In the genomic region with DNA sequence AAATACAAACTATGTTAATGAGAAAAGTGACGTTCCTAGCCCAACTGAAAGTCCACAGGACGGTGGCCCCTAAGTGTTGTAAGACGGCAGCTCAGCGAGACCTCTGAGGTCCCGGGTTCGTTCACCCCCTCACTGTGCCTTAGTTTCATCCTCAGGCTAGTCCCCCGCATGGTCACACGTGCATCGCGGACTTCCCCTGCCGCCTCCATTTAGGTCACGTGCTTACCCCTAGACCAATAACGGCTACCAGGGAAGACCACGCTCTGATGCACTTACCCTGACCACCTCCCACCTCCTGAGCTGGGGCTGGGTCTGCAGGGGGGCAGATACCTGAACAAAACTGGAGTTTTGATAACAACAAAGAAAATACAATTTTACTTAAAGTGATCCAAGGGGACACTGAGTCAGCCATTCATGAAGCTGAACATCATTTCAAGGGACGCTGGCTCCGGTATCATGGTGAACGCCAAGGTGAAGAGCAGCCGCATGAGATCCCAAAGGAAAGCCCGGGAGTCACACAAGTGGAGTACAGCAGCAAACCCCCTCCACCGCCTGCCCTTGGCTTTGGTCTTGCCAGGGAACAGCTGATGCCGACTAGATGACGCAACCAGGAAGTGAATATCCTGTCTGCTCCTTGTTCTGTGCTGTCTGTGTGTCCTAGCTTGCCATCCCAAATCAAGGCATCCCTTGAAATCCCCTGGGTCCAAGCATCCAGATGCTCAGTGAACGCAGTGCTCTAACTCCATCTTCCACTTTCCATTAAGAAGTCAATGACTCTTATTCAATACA, we compare ENCODE assay signal across 21 cellular contexts.
DNase-seq lines count a peak whose midpoint lies in the region; ATAC-seq, FAIRE-seq and TF ChIP-seq lines count a peak whose summit lies in the region.
"Had no signal": no experiment of that assay in that cellular context is flagged by ENCODE, and none has a peak within 500 bp of the region (broad histone marks: within the 10 kb centered on the region; RNA-seq: fewer than 3 reads in every experiment).

No MANE protein-coding gene starts in this region.

- TF ChIP-seq EP300 in Ishikawa (IDR thresholded peaks at IDR 0.05; ENCODE audit: borderline replicate concordance) (no peak), H1 (IDR thresholded peaks at IDR 0.05; ENCODE audit: borderline replicate concordance in 1 of 2, low read depth in 2 of 2, low read length in 2 of 2) (no peak)

- H2BK120ac ChIP-seq in H1 (replicated peaks; ENCODE audit: low read depth, low read length) (no peak overlapping the region), trophoblast cell (ENCODE audit: insufficient read depth, low read length, poor library complexity) (no peak overlapping the region)

- ATAC-seq in HG03025 (IDR thresholded peaks at IDR 0.05; ENCODE audit: low FRiP score, unreplicated experiment), result no peak

- H3K23me2 ChIP-seq in H1 (ENCODE audit: low read depth, low read length), result no peaks in the 10 kb centered on the region

- CTCF ChIA-PET in H1 (lab: Charles Lee; ENCODE audit: partially characterized antibody), result no interaction called here

- H3K14ac ChIP-seq in H1 (ENCODE audit: insufficient read length), result no peak overlapping the region
- no peak overlapping the region for H3K14ac ChIP-seq in trophoblast cell (ENCODE audit: low read length)

- H2AK5ac ChIP-seq in H1 (ENCODE audit: low read depth, low read length) (no peak overlapping the region), trophoblast cell (ENCODE audit: low read length) (no peak overlapping the region)

- POLR2A ChIA-PET in H1 (lab: Charles Lee; ENCODE audit: partially characterized antibody), result no interaction called here

- H3K9me3 ChIP-seq in H1 (ENCODE audit: insufficient read depth in 2 of 2, low read depth in 1 of 2, low read length in 1 of 2) (no peaks in the 10 kb centered on the region), trophoblast cell (ENCODE audit: insufficient read depth, low read depth, low read length) (peaks cover 4% of the 10 kb centered on the region)
- H3K9me3 ChIP-seq: HAP-1, Peyer's patch, SJSA1 had no signal

- H3K36me3 ChIP-seq in H1 (ENCODE audit: control insufficient read depth in 2 of 4, insufficient read depth in 4 of 4, low read length in 3 of 4), result no peaks in the 10 kb centered on the region
- no peaks in the 10 kb centered on the region for H3K36me3 ChIP-seq in trophoblast cell (ENCODE audit: control insufficient read depth in 1 of 2, insufficient read depth in 2 of 2, low read length in 2 of 2)
- H3K36me3 ChIP-seq: HAP-1, Peyer's patch, SJSA1 had no signal

- no peaks in the 10 kb centered on the region for H3K79me2 ChIP-seq in H1 (ENCODE audit: control insufficient read depth in 1 of 2, insufficient read depth in 2 of 2, low read length in 2 of 2)
- no peaks in the 10 kb centered on the region for H3K79me2 ChIP-seq in trophoblast cell (ENCODE audit: control insufficient read depth, insufficient read depth, low read length, poor library complexity)

- no peaks in the 10 kb centered on the region for H3K79me1 ChIP-seq in H1 (ENCODE audit: low read depth, low read length)
- H3K79me1 ChIP-seq in trophoblast cell (ENCODE audit: low read length), result no peaks in the 10 kb centered on the region

- H4K12ac ChIP-seq in trophoblast cell (ENCODE audit: low read depth, low read length), result no peak overlapping the region

- H3K56ac ChIP-seq in H1 (replicated peaks; ENCODE audit: insufficient read length, low read depth, low read length), result no peak overlapping the region

- FAIRE-seq in H1 (lab: Jason Lieb, UNC), result no peak
- FAIRE-seq: G401.6 had no signal

- H4K91ac ChIP-seq in H1 (replicated peaks; ENCODE audit: insufficient read length, low read length) (no peak overlapping the region), trophoblast cell (ENCODE audit: low read depth, low read length) (no peak overlapping the region)

- no peak for TF ChIP-seq CTCF in H1 (IDR thresholded peaks at IDR 0.05; ENCODE audit: control extremely low read depth in 1 of 3, insufficient read depth in 1 of 3, low read depth in 1 of 3, low read length in 3 of 3)

- H4K8ac ChIP-seq in H1 (ENCODE audit: extremely low read depth, insufficient read depth, low read length) (no peak overlapping the region), trophoblast cell (ENCODE audit: low read depth, low read length) (no peak overlapping the region)

- H3K4me2 ChIP-seq in H1 (ENCODE audit: insufficient read depth in 1 of 2, low read depth in 2 of 2, low read length in 2 of 2) (no peak overlapping the region), trophoblast cell (ENCODE audit: low read length) (no peak overlapping the region)
- H3K4me2 ChIP-seq: KMS-11 had no signal

- H2BK12ac ChIP-seq in H1 (ENCODE audit: low read depth, low read length) (no peak overlapping the region; the same call in 1 of the 2 replicates), trophoblast cell (ENCODE audit: low read length) (no peak overlapping the region)

- H2BK20ac ChIP-seq in H1 (ENCODE audit: low read length), result no peak overlapping the region

- H2BK5ac ChIP-seq in H1 (ENCODE audit: low read depth, low read length), result no peak overlapping the region
- H2BK5ac ChIP-seq in trophoblast cell (ENCODE audit: low read depth, low read length, poor library complexity), result no peak overlapping the region

- H3K4ac ChIP-seq in H1 (replicated peaks; ENCODE audit: insufficient read length, low read depth, low read length) (no peak overlapping the region), trophoblast cell (ENCODE audit: low read depth, low read length) (no peak overlapping the region)

- TF ChIP-seq RAD21 in Ishikawa (IDR thresholded peaks at IDR 0.05; ENCODE audit: low read depth), result no peak
- TF ChIP-seq RAD21 in H1 (IDR thresholded peaks at IDR 0.05 in 1 of 2, conservative IDR thresholded peaks at IDR 0.05 in 1 of 2; ENCODE audit: low read depth in 2 of 2, low read length in 2 of 2), result no peak

- peaks cover 0 to 4% (median 2%) of the 10 kb centered on the region in 4 experiments; a peak in 1 of 7 replicates for H3K4me1 ChIP-seq in H1 (replicated peaks in 1 of 4; ENCODE audit: control insufficient read depth in 3 of 4, insufficient read depth in 4 of 4, low read length in 3 of 4)
- H3K4me1 ChIP-seq in trophoblast cell (ENCODE audit: control insufficient read depth in 1 of 2, insufficient read depth in 2 of 2, low read length in 2 of 2), result no peaks in the 10 kb centered on the region
- H3K4me1 ChIP-seq: HAP-1, Peyer's patch, SJSA1 had no signal

- 90% methylated on average over 23 of the region's 23 CpGs; no CpG with 5 or more reads in 1 of the 2 experiments for WGBS in H1 (ENCODE audit: extremely low coverage in 1 of 2, insufficient coverage in 1 of 2, insufficient read length in 1 of 2, insufficient replicate concordance in 2 of 2, low coverage in 1 of 2, low lambda C conversion rate in 2 of 2, missing lambda C conversion rate in 1 of 2), 2 experiments
- no CpG with 5 or more reads among the region's 23 CpGs for WGBS in trophoblast cell (ENCODE audit: extremely low coverage, insufficient coverage, insufficient read length)

- H3K18ac ChIP-seq in H1 (ENCODE audit: extremely low read depth, low read length) (peak overlapping the region; percentile 16; the same call in 1 of the 2 replicates), trophoblast cell (ENCODE audit: low read length) (no peak overlapping the region)

- H3K27ac ChIP-seq in H1 (ENCODE audit: low read depth, low read length), result no peak overlapping the region
- H3K27ac ChIP-seq in trophoblast cell (ENCODE audit: low read depth, low read length), result no peak overlapping the region
- H3K27ac ChIP-seq: C4-2B, KMS-11, Peyer's patch, SJSA1 had no signal

- peak; percentile 27 for DNase-seq in AG20443 (ENCODE audit: low spot score)
- DNase-seq in H1 (ENCODE audit: low read depth in 1 of 2, low spot score in 2 of 2), result no peak
- DNase-seq in lung microvascular endothelial cell (ENCODE audit: low read depth in 2 of 2), result peak; percentile 6 to 73
- no peak for DNase-seq in trophoblast cell
- no peak for DNase-seq in NCI-H2196 (lab: John Stamatoyannopoulos, UW; ENCODE audit: unreplicated experiment)
- DNase-seq: AML-193; COR-L47; NCI-H1092; NCI-H146; NCI-H2029 treated with DMSO at 0.1 percent for 48 hours; NCI-H510A; NCI-H748 treated with DMSO at 0.1 percent for 48 hours; NK-92 treated with Interleukin-12 subunit alpha and Interleukin-12 subunit beta, amount 100 ng/mL, for 24 hours; Peyer's patch had no signal

- no peak overlapping the region for H4K5ac ChIP-seq in H1 (ENCODE audit: insufficient read length, low read depth, low read length)

- H3K27me3 ChIP-seq in H1 (replicated peaks in 1 of 4; ENCODE audit: control insufficient read depth in 3 of 4, extremely low read depth in 1 of 4, insufficient read depth in 3 of 4, low read length in 3 of 4), result no peaks in the 10 kb centered on the region
- no peaks in the 10 kb centered on the region for H3K27me3 ChIP-seq in trophoblast cell (ENCODE audit: insufficient read depth, low read length)
- H3K27me3 ChIP-seq: Peyer's patch, SJSA1 had no signal

- H2AFZ ChIP-seq in H1 (ENCODE audit: low read length) (no peak overlapping the region), trophoblast cell (ENCODE audit: insufficient read depth, low read length, poor library complexity) (no peak overlapping the region)

- no peak overlapping the region; a peak in 1 of 7 replicates for H3K9ac ChIP-seq in H1 (replicated peaks in 1 of 4; ENCODE audit: extremely low read depth in 1 of 4, low read depth in 3 of 4, low read length in 3 of 4)
- no peak overlapping the region for H3K9ac ChIP-seq in trophoblast cell (ENCODE audit: low read length)
- H3K9ac ChIP-seq: KMS-11 had no signal

- no peak overlapping the region; the same call in 1 of the 2 replicates for H2BK15ac ChIP-seq in H1 (ENCODE audit: low read length)

- no peak overlapping the region for H3K23ac ChIP-seq in H1 (ENCODE audit: insufficient read length)
- H3K23ac ChIP-seq in trophoblast cell (ENCODE audit: low read length), result no peak overlapping the region

- no peak overlapping the region for H3K4me3 ChIP-seq in H1 (ENCODE audit: extremely low read depth in 1 of 4, insufficient read depth in 2 of 4, low read depth in 3 of 4, low read length in 4 of 4)
- H3K4me3 ChIP-seq in trophoblast cell (ENCODE audit: low read depth, low read length), result no peak overlapping the region
- H3K4me3 ChIP-seq: HAP-1, Peyer's patch, SJSA1 had no signal

- H4K20me1 ChIP-seq in H1 (replicated peaks in 1 of 2; ENCODE audit: control insufficient read depth in 1 of 2, insufficient read depth in 2 of 2, low read length in 2 of 2), result no peaks in the 10 kb centered on the region

- no peak for TF ChIP-seq POLR2A in H1 (IDR thresholded peaks at IDR 0.05; ENCODE audit: control extremely low read depth in 1 of 2, low read depth in 2 of 2, low read length in 2 of 2)

TF ChIP-seq in H1, 55 proteins besides CTCF, POLR2A, EP300 and RAD21:
- no peak for TF ChIP-seq YY1 (IDR thresholded peaks at IDR 0.05; ENCODE audit: low read depth, low read length)
- peak; percentile 66 for TF ChIP-seq CEBPB (IDR thresholded peaks at IDR 0.05; ENCODE audit: low read depth, low read length)

Comparison
In these comparisons a context has a peak if more than half of its experiments do, and no peak if none do; other contexts are left out.
1. DNase-seq: peak in AG20443 (single experiment) and lung microvascular endothelial cell (2 of 2); none in H1 (0 of 2), trophoblast cell (0 of 2) and NCI-H2196 (single experiment).